In the genomic region with DNA sequence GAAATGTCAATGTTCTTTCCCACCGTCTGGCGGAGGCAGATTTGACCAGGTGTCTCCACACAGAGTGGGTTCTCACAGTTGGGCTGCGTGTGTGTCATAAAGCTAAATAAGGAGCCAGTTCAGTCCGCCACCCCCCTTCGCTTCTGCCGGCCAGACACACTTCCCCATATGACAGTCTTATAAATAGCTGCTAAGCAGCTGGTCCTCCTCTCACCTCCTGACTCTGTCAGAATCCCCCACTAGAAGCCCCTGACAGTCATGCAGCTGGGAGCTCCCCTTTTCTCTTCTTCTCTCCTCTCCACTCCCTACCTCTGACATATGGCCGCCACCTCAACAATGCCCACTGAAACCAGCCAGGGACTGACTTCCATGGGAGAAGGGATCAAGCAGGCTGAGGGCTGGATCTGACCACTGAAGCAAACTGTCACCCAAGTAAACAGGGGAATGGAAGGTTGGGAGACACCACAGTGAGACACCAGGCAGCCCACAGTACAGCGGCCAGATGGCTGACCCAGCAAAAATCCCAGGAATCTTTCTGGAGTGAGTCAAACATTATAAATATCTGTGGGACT, we compare ENCODE assay signal across 10 cellular contexts.
A peak's percentile ranks its signal among the peaks of the same experiment; 100 is the strongest.
DNase-seq lines count a peak whose midpoint lies in the region; ATAC-seq and TF ChIP-seq lines count a peak whose summit lies in the region.
"Had no signal": no experiment of that assay in that cellular context is flagged by ENCODE, and none has a peak within 500 bp of the region (broad histone marks: within the 10 kb centered on the region; RNA-seq: fewer than 3 reads in every experiment).

No MANE protein-coding gene starts in this region.

- peak; percentile 27 for DNase-seq in NCI-H2171 treated with DMSO at 0.1 percent for 48 hours (lab: John Stamatoyannopoulos, UW)
- DNase-seq in NCI-H2171 (lab: John Stamatoyannopoulos, UW), result no peak
- DNase-seq in adipocyte (ENCODE audit: low read depth), result peak; percentile 76
- no peak for DNase-seq in smooth muscle cell (lab: John Stamatoyannopoulos, UW; ENCODE audit: unreplicated experiment)
- no peak for DNase-seq in mucosa of descending colon
- no peak for DNase-seq in G401 (ENCODE audit: low spot score)
- no peak for DNase-seq in endothelial cell (ENCODE audit: low spot score)
- DNase-seq: activated CD4-positive, alpha-beta memory T cell treated with anti-CD3 and anti-CD28 coated beads for 36 hours had no signal

- no peaks in the 10 kb centered on the region for H3F3A ChIP-seq in smooth muscle cell (ENCODE audit: low read depth)

- no peak overlapping the region for H2AFZ ChIP-seq in smooth muscle cell (ENCODE audit: low read depth)

- H3K9ac ChIP-seq in adipocyte (ENCODE audit: low read length) (no peak overlapping the region), smooth muscle cell (ENCODE audit: low read depth) (no peak overlapping the region)

- in situ Hi-C loops in G401 (cut with HindIII; ENCODE audit: low sequenced_read_pairs), result no loop called here

- peaks cover 4% of the 10 kb centered on the region for H3K27me3 Mint-ChIP-seq in endothelial cell (ENCODE audit: unreplicated experiment)
- H3K27me3 Mint-ChIP-seq: activated CD4-positive, alpha-beta memory T cell treated with anti-CD3 and anti-CD28 coated beads for 36 hours had no signal

- H3K36me3 ChIP-seq in adipocyte (ENCODE audit: control insufficient read depth, insufficient read depth, low read length, severe bottlenecking), result no peaks in the 10 kb centered on the region
- no peaks in the 10 kb centered on the region for H3K36me3 ChIP-seq in smooth muscle cell (ENCODE audit: low read depth)
- no peaks in the 10 kb centered on the region for H3K36me3 ChIP-seq in mucosa of descending colon (ENCODE audit: low read depth)

- no peak overlapping the region for H3K4me2 ChIP-seq in smooth muscle cell

- 77% methylated on average over 8 of the region's 8 CpGs for WGBS in smooth muscle cell (ENCODE audit: low lambda C conversion rate)

- H3K4me1 ChIP-seq in adipocyte (ENCODE audit: control insufficient read depth, insufficient read depth, low read length), result no peaks in the 10 kb centered on the region
- H3K4me1 ChIP-seq in smooth muscle cell (ENCODE audit: low read depth), result peaks cover 29% of the 10 kb centered on the region
- no peaks in the 10 kb centered on the region for H3K4me1 ChIP-seq in mucosa of descending colon (ENCODE audit: low read depth)

- H3K79me2 ChIP-seq in smooth muscle cell (ENCODE audit: low read depth), result no peaks in the 10 kb centered on the region

- no peaks in the 10 kb centered on the region for H3K9me3 Mint-ChIP-seq in endothelial cell (ENCODE audit: unreplicated experiment)
- H3K9me3 Mint-ChIP-seq: activated CD4-positive, alpha-beta memory T cell treated with anti-CD3 and anti-CD28 coated beads for 36 hours had no signal

- H3K4me3 Mint-ChIP-seq in endothelial cell (ENCODE audit: unreplicated experiment), result no peak overlapping the region
- H3K4me3 Mint-ChIP-seq: activated CD4-positive, alpha-beta memory T cell treated with anti-CD3 and anti-CD28 coated beads for 36 hours had no signal

- no peak for TF ChIP-seq CTCF in smooth muscle cell (IDR thresholded peaks at IDR 0.05; ENCODE audit: borderline replicate concordance, insufficient read depth, poor library complexity, severe bottlenecking)
- TF ChIP-seq CTCF in mucosa of descending colon (IDR thresholded peaks at IDR 0.05), result no peak
- TF ChIP-seq CTCF in endothelial cell (IDR thresholded peaks at IDR 0.05; ENCODE audit: unreplicated experiment), result no peak

- H3K36me3 Mint-ChIP-seq in endothelial cell (ENCODE audit: low read depth, unreplicated experiment), result no peaks in the 10 kb centered on the region
- H3K36me3 Mint-ChIP-seq: activated CD4-positive, alpha-beta memory T cell treated with anti-CD3 and anti-CD28 coated beads for 36 hours had no signal

- no peaks in the 10 kb centered on the region for H3K4me1 Mint-ChIP-seq in endothelial cell (ENCODE audit: unreplicated experiment)

- no peaks in the 10 kb centered on the region for H3K9me3 ChIP-seq in adipocyte (ENCODE audit: control insufficient read depth, low read length)
- H3K9me3 ChIP-seq in smooth muscle cell (replicated peaks; ENCODE audit: low read depth), result no peaks in the 10 kb centered on the region
- H3K9me3 ChIP-seq in mucosa of descending colon, result no peaks in the 10 kb centered on the region

- H3K27me3 ChIP-seq in adipocyte (replicated peaks; ENCODE audit: control insufficient read depth, insufficient read depth, low read length) (no peaks in the 10 kb centered on the region), smooth muscle cell (ENCODE audit: low read depth) (no peaks in the 10 kb centered on the region)

- ATAC-seq in HG03097 (IDR thresholded peaks at IDR 0.05; ENCODE audit: low FRiP score, unreplicated experiment) (peak; percentile 46), mucosa of descending colon (no peak)

- intact Hi-C loops in mucosa of descending colon (cut with DNase I, micrococcal nuclease), result no loop called here

- no peak overlapping the region for H3K27ac Mint-ChIP-seq in endothelial cell (ENCODE audit: unreplicated experiment)
- H3K27ac Mint-ChIP-seq: activated CD4-positive, alpha-beta memory T cell treated with anti-CD3 and anti-CD28 coated beads for 36 hours had no signal

- H4K20me1 ChIP-seq in smooth muscle cell (ENCODE audit: low read depth), result no peaks in the 10 kb centered on the region

- H3K4me3 ChIP-seq in adipocyte (ENCODE audit: low read length) (no peak overlapping the region), smooth muscle cell (no peak overlapping the region), mucosa of descending colon (no peak overlapping the region)

- H3K27ac ChIP-seq in smooth muscle cell (ENCODE audit: low read depth), result peak overlapping the region; percentile 58
- H3K27ac ChIP-seq: 22Rv1 had no signal

Comparison
In these comparisons a context has a peak if more than half of its experiments do, and no peak if none do; other contexts are left out.
1. DNase-seq: peak in NCI-H2171 treated with DMSO at 0.1 percent for 48 hours (single experiment) and adipocyte (single experiment); none in NCI-H2171 (single experiment), smooth muscle cell (single experiment), mucosa of descending colon (0 of 3), G401 (single experiment) and endothelial cell (single experiment).